ENCODE assay signal across 9 cellular contexts in the genomic region with DNA sequence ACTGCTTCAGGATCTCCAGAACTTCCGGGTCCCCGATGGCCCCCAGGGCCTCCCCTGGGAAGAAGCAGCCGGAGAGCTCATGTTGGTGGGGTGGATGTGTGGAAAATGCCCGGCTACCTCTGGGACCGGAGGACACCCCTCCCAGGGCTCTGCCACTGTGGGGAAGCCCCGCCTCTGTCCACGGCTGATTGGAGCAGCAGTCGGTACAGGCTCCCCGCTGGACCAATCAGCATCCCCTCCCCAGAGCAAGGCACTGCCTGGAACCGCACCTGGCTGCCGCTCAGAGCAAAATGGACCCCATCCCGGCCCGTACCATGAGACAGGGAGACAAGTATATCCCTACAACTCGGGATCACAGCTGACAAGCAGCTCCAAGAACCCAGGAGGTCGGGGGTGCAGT. TPM values are rescaled to one million over a fixed set of nuclear protein-coding genes. Genes with fewer than 3 reads are reported as not detected.
A peak's percentile ranks its signal among the peaks of the same experiment; 100 is the strongest.
DNase-seq lines count a peak whose midpoint lies in the region; ATAC-seq and TF ChIP-seq lines count a peak whose summit lies in the region.
"Had no signal": no experiment of that assay in that cellular context is flagged by ENCODE, and none has a peak within 500 bp of the region (broad histone marks: within the 10 kb centered on the region; RNA-seq: fewer than 3 reads in every experiment).

No MANE protein-coding gene starts in this region.

- H3K18ac ChIP-seq in IMR-90 (ENCODE audit: low read depth, low read length), result no peak overlapping the region

- no peaks in the 10 kb centered on the region for H3K9me1 ChIP-seq in IMR-90 (ENCODE audit: insufficient read depth, low read length)

- ATAC-seq in IMR-90 (ENCODE audit: low read depth) (peak; percentile 81), HG02852 (IDR thresholded peaks at IDR 0.05; ENCODE audit: unreplicated experiment) (no peak)

- no peak overlapping the region for H3K4me3 Mint-ChIP-seq in mesothelial cell of epicardium
- no peak overlapping the region for H3K4me3 Mint-ChIP-seq in chondrocyte (ENCODE audit: unreplicated experiment)
- H3K4me3 Mint-ChIP-seq: naive B cell had no signal

- no peaks in the 10 kb centered on the region for H3K27me3 ChIP-seq in IMR-90 (ENCODE audit: control insufficient read depth, insufficient read depth, low read length)

- dilution Hi-C loops in IMR-90 (cut with HindIII; ENCODE audit: low sequenced_read_pairs, unreplicated experiment), result no loop called here

- no peak overlapping the region for H2BK20ac ChIP-seq in IMR-90 (ENCODE audit: low read depth, low read length)

- H4K5ac ChIP-seq in IMR-90 (ENCODE audit: low read depth, low read length), result no peak overlapping the region

- TF ChIP-seq RAD21 in IMR-90 (IDR thresholded peaks at IDR 0.05; ENCODE audit: low read length), result no peak

- H3K4me1 Mint-ChIP-seq in mesothelial cell of epicardium (peaks cover under 1% of the 10 kb centered on the region), chondrocyte (ENCODE audit: low read depth) (peaks cover 4% of the 10 kb centered on the region)

- H3K4me3 ChIP-seq in IMR-90 (ENCODE audit: insufficient read depth, low read depth, low read length), result no peak overlapping the region

- H3K4ac ChIP-seq in IMR-90 (ENCODE audit: low read depth, low read length), result no peak overlapping the region

- H4K91ac ChIP-seq in IMR-90 (ENCODE audit: insufficient read depth, low read depth, low read length), result no peak overlapping the region

- H2AK5ac ChIP-seq in IMR-90 (ENCODE audit: low read depth, low read length), result no peak overlapping the region

- in situ Hi-C loops in IMR-90 (cut with MboI; ENCODE audit: low sequenced_read_pairs), result loop anchor here (25.0 kb wide), 1 partner anchor 532 kb away; no protein-coding TSS in a partner anchor

- BruUV-seq in IMR-90 (replicated peaks; lab: Mats Ljungman, UMichigan), result no TSS peak

- no peak overlapping the region for H2BK120ac ChIP-seq in IMR-90 (ENCODE audit: low read depth, low read length)

- CTCF ChIA-PET in IMR-90 (lab: Yijun Ruan, JAX), result no interaction called here

- H3K36me3 Mint-ChIP-seq in mesothelial cell of epicardium, result peaks cover 25% of the 10 kb centered on the region
- H3K36me3 Mint-ChIP-seq in chondrocyte (ENCODE audit: low read depth), result peaks cover 14% of the 10 kb centered on the region

- no peak for TF ChIP-seq POLR2A in IMR-90 (IDR thresholded peaks at IDR 0.05; ENCODE audit: low read depth, low read length)

- no peak overlapping the region for H3K27ac ChIP-seq in IMR-90 (ENCODE audit: insufficient read depth, low read length)

- H3K9me3 ChIP-seq in IMR-90 (ENCODE audit: control insufficient read depth, insufficient read depth, low read length), result no peaks in the 10 kb centered on the region

- WGBS in IMR-90 (ENCODE audit: extremely low coverage in 2 of 2, insufficient read length in 1 of 2), 2 experiments, result 52% methylated on average over 4 of the region's 15 CpGs; no CpG with 5 or more reads in 1 of the 2 experiments

- POLR2A ChIA-PET in IMR-90 (lab: Charles Lee; ENCODE audit: unreplicated experiment), result no interaction called here

- H4K8ac ChIP-seq in IMR-90 (ENCODE audit: low read depth in 2 of 2, low read length in 2 of 2), result no peak overlapping the region

- H3K27ac Mint-ChIP-seq in mesothelial cell of epicardium (peak overlapping the region; percentile 30), chondrocyte (ENCODE audit: unreplicated experiment) (no peak overlapping the region)

- DNase-seq in C1 segment of cervical spinal cord (lab: John Stamatoyannopoulos, UW), result peak in 13 of 14 donors; percentile 24 to 95 (median 86)
- DNase-seq in IMR-90, result no peak
- DNase-seq in activated naive CD4-positive, alpha-beta T cell treated with anti-CD3 and anti-CD28 coated beads, Interleukin-2, amount 50 U/mL, for 16 hours, result peak; percentile 60
- peak in 1 of 2 experiments; percentile 53 for DNase-seq in mesothelial cell of epicardium (ENCODE audit: low spot score in 2 of 2, unreplicated experiment in 2 of 2)
- DNase-seq in CD1c-positive myeloid dendritic cell (ENCODE audit: extremely low spot score), result no peak
- DNase-seq in chondrocyte (ENCODE audit: low spot score), result no peak
- DNase-seq in NK-92 treated with Interleukin-12 subunit alpha and Interleukin-12 subunit beta, amount 100 ng/mL, for 24 hours (lab: John Stamatoyannopoulos, UW), result no peak
- DNase-seq: naive B cell had no signal

- no peaks in the 10 kb centered on the region for H3K4me1 ChIP-seq in IMR-90 (ENCODE audit: control insufficient read depth, insufficient read depth, low read length)

- peaks cover 31% of the 10 kb centered on the region for H3K36me3 ChIP-seq in IMR-90 (ENCODE audit: control insufficient read depth, insufficient read depth, low read length)

- no peak overlapping the region for H3K23ac ChIP-seq in IMR-90 (ENCODE audit: low read depth, low read length)

- no peak overlapping the region for H2BK5ac ChIP-seq in IMR-90 (ENCODE audit: low read depth, low read length, poor library complexity, severe bottlenecking)

- no peak overlapping the region for H2AFZ ChIP-seq in IMR-90 (replicated peaks; ENCODE audit: low read length, poor library complexity)

- no peak overlapping the region for H3K56ac ChIP-seq in IMR-90 (ENCODE audit: extremely low read depth, insufficient read depth, low read length)

- H4K20me1 ChIP-seq in IMR-90 (ENCODE audit: insufficient read depth, low read length), result no peaks in the 10 kb centered on the region

- no peak for TF ChIP-seq CTCF in IMR-90 (conservative IDR thresholded peaks at IDR 0.05; ENCODE audit: low read depth, low read length)
- TF ChIP-seq CTCF in mesothelial cell of epicardium (IDR thresholded peaks at IDR 0.05; ENCODE audit: unreplicated experiment), result no peak
- TF ChIP-seq CTCF in chondrocyte (IDR thresholded peaks at IDR 0.05), result no peak

- H2AK9ac ChIP-seq in IMR-90 (replicated peaks; ENCODE audit: low read depth, low read length, poor library complexity), result no peak overlapping the region

- H3K9me3 Mint-ChIP-seq in mesothelial cell of epicardium (peaks cover 4% of the 10 kb centered on the region), chondrocyte (ENCODE audit: low read depth) (peaks cover 2% of the 10 kb centered on the region)
- H3K9me3 Mint-ChIP-seq: naive B cell had no signal

- no peak overlapping the region for H3K4me2 ChIP-seq in IMR-90 (ENCODE audit: low read depth, low read length)

- peaks cover 0 to 27% of the 10 kb centered on the region in 2 experiments; a peak in 2 of 4 replicates for H3K79me1 ChIP-seq in IMR-90 (ENCODE audit: low read depth in 1 of 2, low read length in 2 of 2)

- no peak overlapping the region for H3K14ac ChIP-seq in IMR-90 (replicated peaks; ENCODE audit: low read depth, low read length)

- no peak overlapping the region for H3K9ac ChIP-seq in IMR-90 (ENCODE audit: low read depth, low read length)

- H3K27me3 Mint-ChIP-seq in mesothelial cell of epicardium (ENCODE audit: low read depth) (no peaks in the 10 kb centered on the region), chondrocyte (ENCODE audit: low read depth) (no peaks in the 10 kb centered on the region)
- H3K27me3 Mint-ChIP-seq: naive B cell had no signal

- intact Hi-C loops in IMR-90 (cut with micrococcal nuclease), result no loop called here

- no peak overlapping the region for H2BK15ac ChIP-seq in IMR-90 (ENCODE audit: low read depth, low read length)

TF ChIP-seq in IMR-90, 13 proteins besides CTCF, POLR2A, EP300 and RAD21 (continues in another document):
- TF ChIP-seq CHD1 (IDR thresholded peaks at IDR 0.05; ENCODE audit: low read depth, low read length) (no peak), MAFK (IDR thresholded peaks at IDR 0.05; ENCODE audit: low read depth, low read length) (no peak), RCOR1 (IDR thresholded peaks at IDR 0.05; ENCODE audit: insufficient replicate concordance, low read length) (no peak)
- TF ChIP-seq, protein P1, sequence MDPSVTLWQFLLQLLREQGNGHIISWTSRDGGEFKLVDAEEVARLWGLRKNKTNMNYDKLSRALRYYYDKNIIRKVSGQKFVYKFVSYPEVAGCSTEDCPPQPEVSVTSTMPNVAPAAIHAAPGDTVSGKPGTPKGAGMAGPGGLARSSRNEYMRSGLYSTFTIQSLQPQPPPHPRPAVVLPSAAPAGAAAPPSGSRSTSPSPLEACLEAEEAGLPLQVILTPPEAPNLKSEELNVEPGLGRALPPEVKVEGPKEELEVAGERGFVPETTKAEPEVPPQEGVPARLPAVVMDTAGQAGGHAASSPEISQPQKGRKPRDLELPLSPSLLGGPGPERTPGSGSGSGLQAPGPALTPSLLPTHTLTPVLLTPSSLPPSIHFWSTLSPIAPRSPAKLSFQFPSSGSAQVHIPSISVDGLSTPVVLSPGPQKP (IDR thresholded peaks at IDR 0.05; ENCODE audit: borderline replicate concordance, low read depth, low read length), result no peak

RNA-seq across cellular contexts. Expression of a gene that starts 6.4 kb away (rescaled TPM):
- 3.2 and 4.2 TPM in 2 replicates for total RNA-seq in IMR-90 (2012; rRNA removed)
- polyA plus RNA-seq in IMR-90 (2012; rRNA removed), result 9.2 and 13.6 TPM in 2 replicates
- polyA plus RNA-seq in IMR-90 (2012; cell fraction: cytosol; rRNA removed), result 19.8 and 19.9 TPM in 2 replicates
- polyA plus RNA-seq in IMR-90 (2012; cell fraction: nucleus; rRNA removed; ENCODE audit: low replicate concordance), result 5.3 and 24.1 TPM in 2 replicates
- 8.5 to 9.1 TPM (median 8.7 TPM) in 3 replicates for total RNA-seq in mesothelial cell of epicardium
- total RNA-seq in chondrocyte, result 9.9 to 10.3 TPM (median 10.1 TPM) in 3 replicates

RNA-seq across cellular contexts. Expression of a gene that starts 10.8 kb away (rescaled TPM):
- total RNA-seq in IMR-90 (2012; rRNA removed), result not detected in 2 replicates
- not detected in 2 replicates for polyA plus RNA-seq in IMR-90 (2012; rRNA removed)
- polyA plus RNA-seq in IMR-90 (2012; cell fraction: cytosol; rRNA removed), result not detected in 2 replicates
- polyA plus RNA-seq in IMR-90 (2012; cell fraction: nucleus; rRNA removed; ENCODE audit: low replicate concordance), result not detected in 2 replicates
- not detected in 3 replicates for total RNA-seq in mesothelial cell of epicardium
- not detected in 3 replicates for total RNA-seq in chondrocyte

RNA-seq across cellular contexts. Expression of a gene that starts 12.1 kb away (rescaled TPM):
- total RNA-seq in IMR-90 (2012; rRNA removed) (21.5 and 24.4 TPM in 2 replicates), mesothelial cell of epicardium (53.7 to 54.9 TPM (median 53.9 TPM) in 3 replicates), chondrocyte (35.0 to 37.6 TPM (median 36.5 TPM) in 3 replicates)
- 47.8 and 56.3 TPM in 2 replicates for polyA plus RNA-seq in IMR-90 (2012; rRNA removed)
- polyA plus RNA-seq in IMR-90 (2012; cell fraction: cytosol; rRNA removed), result 34.0 and 49.4 TPM in 2 replicates
- 57.9 and 195 TPM in 2 replicates for polyA plus RNA-seq in IMR-90 (2012; cell fraction: nucleus; rRNA removed; ENCODE audit: low replicate concordance)

RNA-seq across cellular contexts. Expression of a gene that starts 13.7 kb away (rescaled TPM):
- total RNA-seq in IMR-90 (2012; rRNA removed), result not detected in 2 replicates
- polyA plus RNA-seq in IMR-90 (2012; rRNA removed), result not detected in 2 replicates
- polyA plus RNA-seq in IMR-90 (2012; cell fraction: cytosol; rRNA removed), result 0.09 TPM in 1 of 2 replicates, not detected in the other
- polyA plus RNA-seq in IMR-90 (2012; cell fraction: nucleus; rRNA removed; ENCODE audit: low replicate concordance), result not detected in 2 replicates
- 0.60 TPM in 1 of 3 replicates, not detected in the others for total RNA-seq in mesothelial cell of epicardium
- not detected in 3 replicates for total RNA-seq in chondrocyte

RNA-seq across cellular contexts. Expression of a gene that starts 44.9 kb away (rescaled TPM):
- total RNA-seq in IMR-90 (2012; rRNA removed) (not detected in 2 replicates), mesothelial cell of epicardium (2.3 to 3.5 TPM (median 2.6 TPM) in 3 replicates), chondrocyte (0.35 to 0.65 TPM (median 0.56 TPM) in 3 replicates)
- polyA plus RNA-seq in IMR-90 (2012; rRNA removed), result not detected in 2 replicates
- polyA plus RNA-seq in IMR-90 (2012; cell fraction: cytosol; rRNA removed), result not detected in 2 replicates
- 0.36 and 0.60 TPM in 2 replicates for polyA plus RNA-seq in IMR-90 (2012; cell fraction: nucleus; rRNA removed; ENCODE audit: low replicate concordance)

Comparison
In these comparisons a context has a peak if more than half of its experiments do, and no peak if none do; other contexts are left out.
1. DNase-seq: peak in C1 segment of cervical spinal cord (13 of 14) and activated naive CD4-positive, alpha-beta T cell treated with anti-CD3 and anti-CD28 coated beads, Interleukin-2, amount 50 U/mL, for 16 hours (single experiment); none in IMR-90 (single experiment), CD1c-positive myeloid dendritic cell (single experiment), chondrocyte (single experiment) and NK-92 treated with Interleukin-12 subunit alpha and Interleukin-12 subunit beta, amount 100 ng/mL, for 24 hours (single experiment).